10 cellular contexts compared by ENCODE assay signal in genomic region chr20:49283176-49283702, GRCh38. TPM values are rescaled to one million over a fixed set of nuclear protein-coding genes. Genes with fewer than 3 reads are reported as not detected.
DNase-seq lines count a peak whose midpoint lies in the region; ATAC-seq and TF ChIP-seq lines count a peak whose summit lies in the region.
"Had no signal": no experiment of that assay in that cellular context is flagged by ENCODE, and none has a peak within 500 bp of the region (broad histone marks: within the 10 kb centered on the region; RNA-seq: fewer than 3 reads in every experiment).

No MANE protein-coding gene starts in this region.

- peak overlapping the region in 5 of 7 donors; percentile 10 to 75 (median 48) for H3K27ac Mint-ChIP-seq in CD14-positive monocyte
- peak overlapping the region; percentile 24 for H3K27ac Mint-ChIP-seq in activated naive CD8-positive, alpha-beta T cell treated with anti-CD3 and anti-CD28 coated beads, Interleukin-2, amount 10 ng/mL, durations not matched to agents 7 days and 5 days

- H2AK5ac ChIP-seq in mesenchymal stem cell (ENCODE audit: low read length, severe bottlenecking), result no peak overlapping the region

- peak overlapping the region in 1 of 2 experiments; percentile 99 for H3K4me3 ChIP-seq in mesenchymal stem cell (ENCODE audit: insufficient read depth in 1 of 2, low read depth in 1 of 2, low read length in 2 of 2)
- H3K4me3 ChIP-seq in colonic mucosa, result no peak overlapping the region
- H3K4me3 ChIP-seq: cardiac muscle cell had no signal

- no peak overlapping the region for H3K18ac ChIP-seq in mesenchymal stem cell (ENCODE audit: low read depth in 1 of 2, low read length in 2 of 2)

- H3K27me3 Mint-ChIP-seq in CD14-positive monocyte (ENCODE audit: low read depth in 3 of 3), result peaks cover 0 to 5% (median 0%) of the 10 kb centered on the region in 3 donors
- no peaks in the 10 kb centered on the region for H3K27me3 Mint-ChIP-seq in activated naive CD8-positive, alpha-beta T cell treated with anti-CD3 and anti-CD28 coated beads, Interleukin-2, amount 10 ng/mL, durations not matched to agents 7 days and 5 days

- H2BK120ac ChIP-seq in mesenchymal stem cell (ENCODE audit: low read depth, low read length), result no peak overlapping the region

- DNase-seq in CD14-positive monocyte (ENCODE audit: low spot score) (no peak), HT1080 (ENCODE audit: low read depth) (peak; percentile 31), mesenchymal stem cell (no peak), colonic mucosa (no peak), HCEC 1CT (no peak)
- DNase-seq in activated naive CD8-positive, alpha-beta T cell treated with anti-CD3 and anti-CD28 coated beads, Interleukin-2, amount 10 ng/mL, durations not matched to agents 7 days and 5 days, result no peak

- H3K14ac ChIP-seq in mesenchymal stem cell (ENCODE audit: low read length in 2 of 2), result no peak overlapping the region

- POLR2A ChIA-PET in activated naive CD8-positive, alpha-beta T cell treated with anti-CD3 and anti-CD28 coated beads, Interleukin-2, amount 10 ng/mL, durations not matched to agents 7 days and 5 days (lab: Charles Lee), result interaction anchor here (2.0 to 2.3 kb wide), 2 partner anchors 8 to 19 kb away, joined by 6 to 7 read pairs; no protein-coding TSS in a partner anchor

- H2AFZ ChIP-seq in mesenchymal stem cell (ENCODE audit: low read depth, low read length), result no peak overlapping the region

- H3K9me3 Mint-ChIP-seq in CD14-positive monocyte, result peaks cover 65 to 92% (median 81%) of the 10 kb centered on the region in 7 donors
- H3K9me3 Mint-ChIP-seq in activated naive CD8-positive, alpha-beta T cell treated with anti-CD3 and anti-CD28 coated beads, Interleukin-2, amount 10 ng/mL, durations not matched to agents 7 days and 5 days, result peaks cover 49% of the 10 kb centered on the region

- intact Hi-C loops in CD14-positive monocyte (cut with micrococcal nuclease), result loop anchor here (5.0 kb wide), 1 partner anchor 39 kb away; no protein-coding TSS in a partner anchor
- intact Hi-C loops in colonic mucosa (cut with DNase I), result no loop called here

- no peak overlapping the region for H3K4me3 Mint-ChIP-seq in CD14-positive monocyte
- H3K4me3 Mint-ChIP-seq in activated naive CD8-positive, alpha-beta T cell treated with anti-CD3 and anti-CD28 coated beads, Interleukin-2, amount 10 ng/mL, durations not matched to agents 7 days and 5 days, result peak overlapping the region; percentile 99

- H4K91ac ChIP-seq in mesenchymal stem cell (ENCODE audit: low read length), result no peak overlapping the region

- no peak overlapping the region for H2BK15ac ChIP-seq in mesenchymal stem cell (ENCODE audit: low read depth, poor library complexity, severe bottlenecking)

- H3K36me3 Mint-ChIP-seq in CD14-positive monocyte, result peaks cover 86 to 95% of the 10 kb centered on the region in 2 donors
- H3K36me3 Mint-ChIP-seq in activated naive CD8-positive, alpha-beta T cell treated with anti-CD3 and anti-CD28 coated beads, Interleukin-2, amount 10 ng/mL, durations not matched to agents 7 days and 5 days, result peaks cover 99% of the 10 kb centered on the region

- peaks cover 42 to 93% of the 10 kb centered on the region in 2 experiments for H3K36me3 ChIP-seq in mesenchymal stem cell (ENCODE audit: control insufficient read depth in 1 of 2, insufficient read depth in 2 of 2, low read depth in 1 of 2, low read length in 2 of 2)
- H3K36me3 ChIP-seq in colonic mucosa, result peaks cover 70% of the 10 kb centered on the region

- no peak for TF ChIP-seq CTCF in CD14-positive monocyte (IDR thresholded peaks at IDR 0.05)
- no peak for TF ChIP-seq CTCF in colonic mucosa (IDR thresholded peaks at IDR 0.05)

- no peak overlapping the region for H2BK12ac ChIP-seq in mesenchymal stem cell (ENCODE audit: low read length in 2 of 2)

- H3K4me1 Mint-ChIP-seq in CD14-positive monocyte, result peaks cover 32% of the 10 kb centered on the region
- peaks cover 71% of the 10 kb centered on the region for H3K4me1 Mint-ChIP-seq in activated naive CD8-positive, alpha-beta T cell treated with anti-CD3 and anti-CD28 coated beads, Interleukin-2, amount 10 ng/mL, durations not matched to agents 7 days and 5 days

- H3K9ac ChIP-seq in mesenchymal stem cell (ENCODE audit: low read length) (peak overlapping the region; percentile 10), colonic mucosa (ENCODE audit: low read depth in 2 of 2, low read length in 2 of 2) (no peak overlapping the region)

- H3K4me1 ChIP-seq in mesenchymal stem cell (ENCODE audit: control insufficient read depth, insufficient read depth, low read depth, low read length) (peaks cover 8% of the 10 kb centered on the region), colonic mucosa (peaks cover 19% of the 10 kb centered on the region)

- no peak overlapping the region for H3K23ac ChIP-seq in mesenchymal stem cell (ENCODE audit: low read length in 2 of 2)

- 75% methylated on average over 7 of the region's 9 CpGs for WGBS in mesenchymal stem cell

- H3K27me3 ChIP-seq in mesenchymal stem cell (ENCODE audit: control insufficient read depth in 1 of 2, insufficient read depth in 1 of 2, low read length in 2 of 2) (no peaks in the 10 kb centered on the region), colonic mucosa (no peaks in the 10 kb centered on the region)
- H3K27me3 ChIP-seq: cardiac muscle cell had no signal

- H4K8ac ChIP-seq in mesenchymal stem cell (ENCODE audit: low read length), result no peak overlapping the region

- H3K4ac ChIP-seq in mesenchymal stem cell (ENCODE audit: low read depth in 1 of 2, low read length in 2 of 2), result no peak overlapping the region

- no peak for ATAC-seq in activated naive CD8-positive, alpha-beta T cell treated with anti-CD3 and anti-CD28 coated beads, Interleukin-2, amount 10 ng/mL, durations not matched to agents 7 days and 5 days (ENCODE audit: low read depth)
- ATAC-seq in HG02571 (IDR thresholded peaks at IDR 0.05; ENCODE audit: unreplicated experiment) (no peak), HG03025 (IDR thresholded peaks at IDR 0.05; ENCODE audit: low FRiP score, unreplicated experiment) (no peak)
- ATAC-seq: left lobe of liver had no signal

- H3K9me3 ChIP-seq in mesenchymal stem cell (ENCODE audit: control insufficient read depth, low read length) (peaks cover 30% of the 10 kb centered on the region), colonic mucosa (no peaks in the 10 kb centered on the region)

- H2BK5ac ChIP-seq in mesenchymal stem cell (ENCODE audit: low read depth, low read length, poor library complexity, severe bottlenecking), result no peak overlapping the region

- H3K4me2 ChIP-seq in mesenchymal stem cell (ENCODE audit: low read length, poor library complexity, severe bottlenecking), result peak overlapping the region; percentile 67

- H3K27ac ChIP-seq in mesenchymal stem cell (ENCODE audit: low read length, poor library complexity, severe bottlenecking), result peak overlapping the region; percentile 2
- H3K27ac ChIP-seq in colonic mucosa, result no peak overlapping the region
- H3K27ac ChIP-seq: cardiac muscle cell had no signal

- H3K79me1 ChIP-seq in mesenchymal stem cell (replicated peaks; ENCODE audit: low read length, poor library complexity, severe bottlenecking), result no peaks in the 10 kb centered on the region

RNA-seq across cellular contexts. Expression of gene ZNFX1, which starts 5.4 kb away (rescaled TPM):
- 10 to 100 TPM; 11.4 to 23.2 TPM for polyA plus RNA-seq in CD14-positive monocyte
- total RNA-seq in HT1080 (2014; rRNA removed; shearing (Covaris generic)), result 34.1 and 37.4 TPM in 2 replicates
- polyA plus RNA-seq in HT1080 (2015; cell fraction: cytosol; rRNA removed), result 15.3 and 18.9 TPM in 2 replicates
- polyA plus RNA-seq in HT1080 (2015; cell fraction: nucleus; rRNA removed), result 41.7 and 42.2 TPM in 2 replicates
- total RNA-seq in activated naive CD8-positive, alpha-beta T cell treated with anti-CD3 and anti-CD28 coated beads, Interleukin-2, amount 10 ng/mL, durations not matched to agents 7 days and 5 days, result 10 to 100 TPM; 64.2 to 66.6 TPM
- polyA plus RNA-seq in mesenchymal stem cell (2013, experiment 1 of 2), result 13.4 TPM
- polyA plus RNA-seq in mesenchymal stem cell (2013, experiment 2 of 2), result 12.3 TPM
- 10 to 100 TPM; 22.7 to 26.7 TPM for total RNA-seq in colonic mucosa
